ENCODE assay signal across 22 cellular contexts in genomic region chr12:27583981-27584380, GRCh38. TPM values are rescaled to one million over a fixed set of nuclear protein-coding genes. Genes with fewer than 3 reads are reported as not detected.
DNase-seq lines count a peak whose midpoint lies in the region; ATAC-seq and TF ChIP-seq lines count a peak whose summit lies in the region.
"Had no signal": no experiment of that assay in that cellular context is flagged by ENCODE, and none has a peak within 500 bp of the region (broad histone marks: within the 10 kb centered on the region; RNA-seq: fewer than 3 reads in every experiment).

No MANE protein-coding gene starts in this region.

- 86% methylated on average over 6 of the region's 6 CpGs for WGBS in right cardiac atrium
- 94 to 100% methylated on average over 2 to 5 of the region's 6 CpGs for WGBS in gastroesophageal sphincter (ENCODE audit: low coverage in 1 of 2), 2 donors

- H3K9me3 ChIP-seq in right cardiac atrium (ENCODE audit: control insufficient read depth, low read length) (no peaks in the 10 kb centered on the region), gastroesophageal sphincter (no peaks in the 10 kb centered on the region)

- DNase-seq in right cardiac atrium (no peak), Right ventricle myocardium superior (no peak), renal cortical epithelial cell (ENCODE audit: low read depth) (peak; percentile 62), HK-2 (ENCODE audit: unreplicated experiment) (no peak)
- DNase-seq in stimulated activated naive CD8-positive, alpha-beta T cell treated with anti-CD3 and anti-CD28 coated beads, Interleukin-15, amount 100 ng/mL, for 72 hours, result no peak
- DNase-seq: activated CD4-positive, CD25-positive, alpha-beta regulatory T cell; activated CD8-positive, alpha-beta T cell treated with anti-CD3 and anti-CD28 coated beads, Interleukin-2, amount 10 ng/mL, durations not matched to agents 7 days and 5 days; activated T-cell treated with anti-CD3 and anti-CD28 coated beads, Interleukin-2, amount 50 U/mL, for 72 hours; C1 segment of cervical spinal cord; erythroblast; immature natural killer cell; NCI-H1436; PC-3 had no signal

- intact Hi-C loops in right cardiac atrium (cut with DNase I), result loop anchor here in 1 of 4 donors (10.0 kb wide), 1 partner anchor 51 kb away; no protein-coding TSS in a partner anchor
- intact Hi-C loops in Right ventricle myocardium superior (cut with DNase I), result no loop called here

- H3K4me1 Mint-ChIP-seq in stimulated activated naive CD8-positive, alpha-beta T cell treated with anti-CD3 and anti-CD28 coated beads, Interleukin-15, amount 100 ng/mL, for 72 hours, result peaks cover 33% of the 10 kb centered on the region

- no peak for TF ChIP-seq CTCF in gastroesophageal sphincter (IDR thresholded peaks at IDR 0.05)

- H3K4me1 ChIP-seq in right cardiac atrium (ENCODE audit: control insufficient read depth, insufficient read depth, low read length), result peaks cover 17% of the 10 kb centered on the region
- peaks cover 0 to 21% (median 6%) of the 10 kb centered on the region in 3 donors for H3K4me1 ChIP-seq in gastroesophageal sphincter

- no peak for TF ChIP-seq EP300 in gastroesophageal sphincter (IDR thresholded peaks at IDR 0.05)

- no peak overlapping the region for H3K4me3 Mint-ChIP-seq in stimulated activated naive CD8-positive, alpha-beta T cell treated with anti-CD3 and anti-CD28 coated beads, Interleukin-15, amount 100 ng/mL, for 72 hours
- H3K4me3 Mint-ChIP-seq: activated CD8-positive, alpha-beta T cell treated with anti-CD3 and anti-CD28 coated beads, Interleukin-2, amount 10 ng/mL, durations not matched to agents 7 days and 5 days; activated naive CD4-positive, alpha-beta T cell treated with anti-CD3 and anti-CD28 coated beads, Interleukin-2, amount 50 U/mL, for 24 hours; activated T-cell treated with anti-CD3 and anti-CD28 coated beads, Interleukin-2, amount 50 U/mL, for 72 hours; brain; dendritic cell treated with granulocyte-macrophage colony-stimulating factor and Interleukin-4, amounts not matched to agents 40 ng/mL and 50 ng/mL, for 4 days; immature natural killer cell; mesothelial cell of epicardium; neural crest cell; T-helper 2 cell treated with Interferon-gamma antibody and Interleukin-4, amounts not matched to agents 5 μg/mL and 100 μg/mL, for 36 hours had no signal

- H3K36me3 ChIP-seq in gastroesophageal sphincter, result peaks cover 0 to 5% of the 10 kb centered on the region in 2 donors

- no peak for TF ChIP-seq POLR2A in gastroesophageal sphincter (IDR thresholded peaks at IDR 0.05)

- H3K27ac ChIP-seq in right cardiac atrium (ENCODE audit: low read length) (peak overlapping the region; percentile 91), gastroesophageal sphincter (peak overlapping the region in 3 of 4 donors; percentile 25 to 53 (median 33))

- no peaks in the 10 kb centered on the region for H3K27me3 Mint-ChIP-seq in stimulated activated naive CD8-positive, alpha-beta T cell treated with anti-CD3 and anti-CD28 coated beads, Interleukin-15, amount 100 ng/mL, for 72 hours
- H3K27me3 Mint-ChIP-seq: activated naive CD4-positive, alpha-beta T cell treated with anti-CD3 and anti-CD28 coated beads, Interleukin-2, amount 50 U/mL, for 24 hours; dendritic cell treated with granulocyte-macrophage colony-stimulating factor and Interleukin-4, amounts not matched to agents 40 ng/mL and 50 ng/mL, for 4 days had no signal

- ATAC-seq in right cardiac atrium, result no peak
- ATAC-seq in Right ventricle myocardium superior (ENCODE audit: poor library complexity), result no peak
- no peak for ATAC-seq in gastroesophageal sphincter
- no peak for ATAC-seq in GM21447 (IDR thresholded peaks at IDR 0.05; ENCODE audit: unreplicated experiment)
- no peak for ATAC-seq in stimulated activated naive CD8-positive, alpha-beta T cell treated with anti-CD3 and anti-CD28 coated beads, Interleukin-15, amount 100 ng/mL, for 72 hours
- ATAC-seq in GM21717 (IDR thresholded peaks at IDR 0.05; ENCODE audit: unreplicated experiment), result no peak
- ATAC-seq: activated CD8-positive, alpha-beta T cell treated with anti-CD3 and anti-CD28 coated beads, Interleukin-2, amount 10 ng/mL, durations not matched to agents 7 days and 5 days; activated T-cell treated with anti-CD3 and anti-CD28 coated beads, Interleukin-2, amount 50 U/mL, for 72 hours; PC-3 had no signal

- H3K27ac Mint-ChIP-seq in stimulated activated naive CD8-positive, alpha-beta T cell treated with anti-CD3 and anti-CD28 coated beads, Interleukin-15, amount 100 ng/mL, for 72 hours, result no peak overlapping the region
- H3K27ac Mint-ChIP-seq: activated CD8-positive, alpha-beta T cell treated with anti-CD3 and anti-CD28 coated beads, Interleukin-2, amount 10 ng/mL, durations not matched to agents 7 days and 5 days; activated naive CD4-positive, alpha-beta T cell treated with anti-CD3 and anti-CD28 coated beads, Interleukin-2, amount 50 U/mL, for 24 hours; activated T-cell treated with anti-CD3 and anti-CD28 coated beads, Interleukin-2, amount 50 U/mL, for 72 hours; dendritic cell treated with granulocyte-macrophage colony-stimulating factor and Interleukin-4, amounts not matched to agents 40 ng/mL and 50 ng/mL, for 4 days; immature natural killer cell; mesothelial cell of epicardium; T-helper 2 cell treated with Interferon-gamma antibody and Interleukin-4, amounts not matched to agents 5 μg/mL and 100 μg/mL, for 36 hours had no signal

- H3K27me3 ChIP-seq in right cardiac atrium (ENCODE audit: control insufficient read depth, insufficient read depth) (no peaks in the 10 kb centered on the region), gastroesophageal sphincter (no peaks in the 10 kb centered on the region)

- no peaks in the 10 kb centered on the region for H3K9me3 Mint-ChIP-seq in stimulated activated naive CD8-positive, alpha-beta T cell treated with anti-CD3 and anti-CD28 coated beads, Interleukin-15, amount 100 ng/mL, for 72 hours
- H3K9me3 Mint-ChIP-seq: activated naive CD4-positive, alpha-beta T cell treated with anti-CD3 and anti-CD28 coated beads, Interleukin-2, amount 50 U/mL, for 24 hours; activated T-cell treated with anti-CD3 and anti-CD28 coated beads, Interleukin-2, amount 50 U/mL, for 72 hours; brain; dendritic cell treated with granulocyte-macrophage colony-stimulating factor and Interleukin-4, amounts not matched to agents 40 ng/mL and 50 ng/mL, for 4 days; immature natural killer cell; mesothelial cell of epicardium; neural crest cell; T-helper 2 cell treated with Interferon-gamma antibody and Interleukin-4, amounts not matched to agents 5 μg/mL and 100 μg/mL, for 36 hours had no signal

- H3K4me3 ChIP-seq in right cardiac atrium (ENCODE audit: low read length), result no peak overlapping the region
- no peak overlapping the region for H3K4me3 ChIP-seq in gastroesophageal sphincter

RNA-seq across cellular contexts. Expression of gene PPFIBP1, which starts 60.0 kb away (rescaled TPM):
- total RNA-seq in right cardiac atrium, result 100 to 1,000 TPM in 2 of 4 donors, 10 to 100 TPM in 2; 72.4 to 176 (median 94.8) TPM
- 26.4 TPM for polyA plus RNA-seq in right cardiac atrium
- total RNA-seq in Right ventricle myocardium superior, result 292 TPM
- total RNA-seq in gastroesophageal sphincter, result 10 to 100 TPM; 70.7 to 78.7 (median 72.5) TPM
- 110 and 281 TPM in 2 replicates for total RNA-seq in renal cortical epithelial cell
